ENCODE assay signal across 8 cellular contexts in the genomic region with DNA sequence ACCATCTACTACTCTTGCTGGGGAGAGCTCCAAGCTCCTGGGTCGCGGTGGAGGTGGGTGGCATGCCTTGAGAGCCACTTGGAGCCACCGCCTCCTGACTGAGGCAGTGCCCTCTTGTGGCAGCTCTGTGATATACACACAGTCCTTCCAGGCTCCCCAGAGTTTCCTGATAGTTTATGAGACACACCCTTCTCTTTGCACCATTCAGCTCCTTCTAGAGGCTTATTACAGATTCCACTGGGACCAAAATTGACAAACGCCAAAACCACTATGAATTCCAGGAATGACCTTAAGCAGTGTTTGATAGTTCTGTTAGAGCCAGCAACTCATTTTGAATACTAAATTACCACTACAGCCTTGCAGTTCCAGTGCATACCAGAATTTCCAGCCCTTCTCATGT.
DNase-seq lines count a peak whose midpoint lies in the region; ATAC-seq lines count a peak whose summit lies in the region.

No MANE protein-coding gene starts in this region.

- ATAC-seq in GM18909 (IDR thresholded peaks at IDR 0.05; ENCODE audit: poor library complexity, unreplicated experiment): peak; percentile 81
- ATAC-seq in HG03442 (IDR thresholded peaks at IDR 0.05; ENCODE audit: unreplicated experiment): peak; percentile 74
- no peak for ATAC-seq in GM21576 (IDR thresholded peaks at IDR 0.05; ENCODE audit: unreplicated experiment)

- DNase-seq in COR-L47 (lab: John Stamatoyannopoulos, UW): peak; percentile 24
- peak; percentile 30 for DNase-seq in NOMO-1 treated with dmso at 0.1 percent for 144 hours (lab: John Stamatoyannopoulos, UW; ENCODE audit: unreplicated experiment)
- DNase-seq in amygdala (lab: John Stamatoyannopoulos, UW): peak in 36 of 56 donors; percentile 2 to 61 (median 18)
- peak in 38 of 51 donors; percentile 1 to 66 (median 18) for DNase-seq in hypothalamus (lab: John Stamatoyannopoulos, UW)
- DNase-seq in stimulated activated CD4-positive, alpha-beta T cell treated with anti-CD3 and anti-CD28 coated beads, Interleukin-12 subunit alpha, Interleukin-12 subunit beta, amount 100 ng/mL, for 48 hours (ENCODE audit: low read depth in 2 of 3, low spot score in 1 of 3): peak in 2 of 3 donors; percentile 18 to 23
